In the genomic region with DNA sequence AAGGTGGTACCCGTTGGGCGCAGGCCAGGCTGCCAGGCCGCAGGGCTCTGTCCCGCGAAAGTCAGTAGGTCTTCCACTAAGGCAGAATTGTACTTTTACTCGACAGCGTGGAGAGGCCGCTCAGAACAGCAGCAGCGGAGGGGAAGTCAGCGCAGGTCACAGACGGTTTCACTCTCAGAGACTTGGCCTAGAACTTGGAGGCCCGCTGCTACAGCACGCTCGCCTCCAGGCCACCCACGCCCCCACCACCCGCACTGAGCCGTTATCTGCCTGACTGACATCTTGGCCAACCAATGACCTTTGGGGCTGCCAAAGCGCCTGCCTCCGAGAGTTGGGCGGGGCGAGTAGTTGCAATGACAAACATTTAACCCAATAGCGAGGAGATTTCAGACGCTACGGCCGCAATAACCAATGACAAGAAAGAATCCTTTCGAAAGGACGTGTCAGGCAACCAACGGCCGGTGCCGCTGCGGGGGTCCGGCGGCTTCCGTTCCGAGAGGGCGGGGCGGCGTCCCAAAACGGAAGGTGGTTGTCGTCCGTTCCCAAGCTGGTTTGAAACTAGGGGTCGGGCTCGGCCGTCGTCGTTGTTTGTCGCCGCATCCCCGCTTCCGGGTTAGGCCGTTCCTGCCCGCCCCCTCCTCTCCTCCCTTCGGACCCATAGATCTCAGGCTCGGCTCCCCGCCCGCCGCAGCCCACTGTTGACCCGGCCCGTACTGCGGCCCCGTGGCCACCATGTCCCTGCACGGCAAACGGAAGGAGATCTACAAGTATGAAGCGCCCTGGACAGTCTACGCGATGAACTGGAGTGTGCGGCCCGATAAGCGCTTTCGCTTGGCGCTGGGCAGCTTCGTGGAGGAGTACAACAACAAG, we compare ENCODE assay signal across 1 cellular context.
TF ChIP-seq lines count a peak whose summit lies in the region.

A gene with protein sequence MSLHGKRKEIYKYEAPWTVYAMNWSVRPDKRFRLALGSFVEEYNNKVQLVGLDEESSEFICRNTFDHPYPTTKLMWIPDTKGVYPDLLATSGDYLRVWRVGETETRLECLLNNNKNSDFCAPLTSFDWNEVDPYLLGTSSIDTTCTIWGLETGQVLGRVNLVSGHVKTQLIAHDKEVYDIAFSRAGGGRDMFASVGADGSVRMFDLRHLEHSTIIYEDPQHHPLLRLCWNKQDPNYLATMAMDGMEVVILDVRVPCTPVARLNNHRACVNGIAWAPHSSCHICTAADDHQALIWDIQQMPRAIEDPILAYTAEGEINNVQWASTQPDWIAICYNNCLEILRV (plus strand): TSS at position 532 of the 870 bp plus-strand sequence. CDS start 201 bp downstream, at position 733.

TF ChIP-seq in HepG2, 621 proteins besides CTCF, POLR2A, EP300 and RAD21 (continued from another document and continues in another):
- TF ChIP-seq, protein P1, sequence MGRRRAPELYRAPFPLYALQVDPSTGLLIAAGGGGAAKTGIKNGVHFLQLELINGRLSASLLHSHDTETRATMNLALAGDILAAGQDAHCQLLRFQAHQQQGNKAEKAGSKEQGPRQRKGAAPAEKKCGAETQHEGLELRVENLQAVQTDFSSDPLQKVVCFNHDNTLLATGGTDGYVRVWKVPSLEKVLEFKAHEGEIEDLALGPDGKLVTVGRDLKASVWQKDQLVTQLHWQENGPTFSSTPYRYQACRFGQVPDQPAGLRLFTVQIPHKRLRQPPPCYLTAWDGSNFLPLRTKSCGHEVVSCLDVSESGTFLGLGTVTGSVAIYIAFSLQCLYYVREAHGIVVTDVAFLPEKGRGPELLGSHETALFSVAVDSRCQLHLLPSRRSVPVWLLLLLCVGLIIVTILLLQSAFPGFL (CRISPR knock-in tag; IDR thresholded peaks at IDR 0.05), result peak; percentile 93; the same call in 1 of the 2 replicates
- TF ChIP-seq SMARCC2 (IDR thresholded peaks at IDR 0.05) (no peak), ZNF282 (IDR thresholded peaks at IDR 0.05; ENCODE audit: partially characterized antibody) (no peak), TOPORS (CRISPR knock-in tag; IDR thresholded peaks at IDR 0.05) (peak; percentile 77; the same call in 1 of the 2 replicates), SRF (IDR thresholded peaks at IDR 0.05; ENCODE audit: low read depth, low read length) (no peak; the same call in 1 of the 2 replicates), SYNCRIP (IDR thresholded peaks at IDR 0.05; ENCODE audit: insufficient read depth, low read depth, low read length) (no peak), ZNF224 (CRISPR knock-in tag; IDR thresholded peaks at IDR 0.05) (no peak; the same call in none of the 2 replicates), ZSCAN31 (CRISPR knock-in tag; IDR thresholded peaks at IDR 0.05; ENCODE audit: low read depth) (peak; percentile 94), ZNF788 (CRISPR knock-in tag; IDR thresholded peaks at IDR 0.05; ENCODE audit: borderline replicate concordance) (peak; percentile 80), SUZ12 (IDR thresholded peaks at IDR 0.05; ENCODE audit: low read depth, low read length) (no peak), U2AF2 (IDR thresholded peaks at IDR 0.05; ENCODE audit: low read depth, low read length) (no peak), DNMT3B (CRISPR knock-in tag; conservative IDR thresholded peaks at IDR 0.05) (no peak), MEIS2 (CRISPR knock-in tag; IDR thresholded peaks at IDR 0.05) (peak; percentile 71; the same call in 1 of the 2 replicates), RBAK (CRISPR knock-in tag; IDR thresholded peaks at IDR 0.05) (no peak; the same call in none of the 2 replicates), SKI (IDR thresholded peaks at IDR 0.05; ENCODE audit: partially characterized antibody) (peak; percentile 98), ZNF724P (CRISPR knock-in tag; IDR thresholded peaks at IDR 0.05; ENCODE audit: borderline replicate concordance) (peak; percentile 83; the same call in 1 of the 2 replicates), RBFOX2 (IDR thresholded peaks at IDR 0.05; ENCODE audit: low read depth, low read length) (peak; percentile 95), ZNF432 (CRISPR knock-in tag; IDR thresholded peaks at IDR 0.05; ENCODE audit: borderline replicate concordance) (no peak), ATF1 (CRISPR knock-in tag; IDR thresholded peaks at IDR 0.05) (peak; percentile 92), ZNF766 (CRISPR knock-in tag; IDR thresholded peaks at IDR 0.05; ENCODE audit: borderline replicate concordance) (peak; percentile 78; the same call in 1 of the 2 replicates), ZNF878 (CRISPR knock-in tag; IDR thresholded peaks at IDR 0.05) (peak; percentile 84; the same call in 1 of the 2 replicates), ZNF629 (CRISPR knock-in tag; conservative IDR thresholded peaks at IDR 0.05) (peak; percentile 38; the same call in 1 of the 2 replicates), RFXAP (CRISPR knock-in tag; IDR thresholded peaks at IDR 0.05; ENCODE audit: borderline replicate concordance) (peak; percentile 86), ZNF775 (CRISPR knock-in tag; IDR thresholded peaks at IDR 0.05; ENCODE audit: borderline replicate concordance) (no peak), ISX (CRISPR knock-in tag; conservative IDR thresholded peaks at IDR 0.05) (peak; percentile 92), ZC3H4 (CRISPR knock-in tag; IDR thresholded peaks at IDR 0.05; ENCODE audit: borderline replicate concordance) (peak; percentile 64; the same call in 1 of the 2 replicates), PCBP1 (IDR thresholded peaks at IDR 0.05; ENCODE audit: borderline replicate concordance, low read depth, low read length) (peak; percentile 89), SAFB2 (CRISPR knock-in tag; IDR thresholded peaks at IDR 0.05; ENCODE audit: borderline replicate concordance, low read depth) (peak; percentile 81), SCMH1 (CRISPR knock-in tag; IDR thresholded peaks at IDR 0.05; ENCODE audit: borderline replicate concordance) (no peak), SSRP1 (CRISPR knock-in tag; IDR thresholded peaks at IDR 0.05) (0 out of 2 replicates have a peak, but pooled peaks have one; percentile 9), TCF7L2 (IDR thresholded peaks at IDR 0.05; ENCODE audit: low read depth, low read length) (no peak), SRSF4 (IDR thresholded peaks at IDR 0.05; ENCODE audit: low read depth, low read length, poor library complexity, severe bottlenecking) (no peak), PLRG1 (conservative IDR thresholded peaks at IDR 0.05) (no peak), NFYC (CRISPR knock-in tag; IDR thresholded peaks at IDR 0.05) (peak; percentile 99), MTA3 (CRISPR knock-in tag; IDR thresholded peaks at IDR 0.05) (no peak), SIN3B (IDR thresholded peaks at IDR 0.05; ENCODE audit: low read length) (no peak; the same call in 1 of the 2 replicates), MED13 (CRISPR knock-in tag; IDR thresholded peaks at IDR 0.05) (peak; percentile 85; the same call in 1 of the 2 replicates)
- TF ChIP-seq, protein P2, sequence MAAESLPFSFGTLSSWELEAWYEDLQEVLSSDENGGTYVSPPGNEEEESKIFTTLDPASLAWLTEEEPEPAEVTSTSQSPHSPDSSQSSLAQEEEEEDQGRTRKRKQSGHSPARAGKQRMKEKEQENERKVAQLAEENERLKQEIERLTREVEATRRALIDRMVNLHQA (CRISPR knock-in tag; IDR thresholded peaks at IDR 0.05), result no peak
- TF ChIP-seq, protein P3, sequence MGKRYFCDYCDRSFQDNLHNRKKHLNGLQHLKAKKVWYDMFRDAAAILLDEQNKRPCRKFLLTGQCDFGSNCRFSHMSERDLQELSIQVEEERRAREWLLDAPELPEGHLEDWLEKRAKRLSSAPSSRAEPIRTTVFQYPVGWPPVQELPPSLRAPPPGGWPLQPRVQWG (CRISPR knock-in tag; IDR thresholded peaks at IDR 0.05; ENCODE audit: borderline replicate concordance, low read depth), result no peak
- TF ChIP-seq, protein P4, sequence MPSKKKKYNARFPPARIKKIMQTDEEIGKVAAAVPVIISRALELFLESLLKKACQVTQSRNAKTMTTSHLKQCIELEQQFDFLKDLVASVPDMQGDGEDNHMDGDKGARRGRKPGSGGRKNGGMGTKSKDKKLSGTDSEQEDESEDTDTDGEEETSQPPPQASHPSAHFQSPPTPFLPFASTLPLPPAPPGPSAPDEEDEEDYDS (CRISPR knock-in tag; IDR thresholded peaks at IDR 0.05), result peak; percentile 89
- TF ChIP-seq, protein P5, sequence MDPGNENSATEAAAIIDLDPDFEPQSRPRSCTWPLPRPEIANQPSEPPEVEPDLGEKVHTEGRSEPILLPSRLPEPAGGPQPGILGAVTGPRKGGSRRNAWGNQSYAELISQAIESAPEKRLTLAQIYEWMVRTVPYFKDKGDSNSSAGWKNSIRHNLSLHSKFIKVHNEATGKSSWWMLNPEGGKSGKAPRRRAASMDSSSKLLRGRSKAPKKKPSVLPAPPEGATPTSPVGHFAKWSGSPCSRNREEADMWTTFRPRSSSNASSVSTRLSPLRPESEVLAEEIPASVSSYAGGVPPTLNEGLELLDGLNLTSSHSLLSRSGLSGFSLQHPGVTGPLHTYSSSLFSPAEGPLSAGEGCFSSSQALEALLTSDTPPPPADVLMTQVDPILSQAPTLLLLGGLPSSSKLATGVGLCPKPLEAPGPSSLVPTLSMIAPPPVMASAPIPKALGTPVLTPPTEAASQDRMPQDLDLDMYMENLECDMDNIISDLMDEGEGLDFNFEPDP (CRISPR knock-in tag; conservative IDR thresholded peaks at IDR 0.05), result no peak
- TF ChIP-seq, protein P6, sequence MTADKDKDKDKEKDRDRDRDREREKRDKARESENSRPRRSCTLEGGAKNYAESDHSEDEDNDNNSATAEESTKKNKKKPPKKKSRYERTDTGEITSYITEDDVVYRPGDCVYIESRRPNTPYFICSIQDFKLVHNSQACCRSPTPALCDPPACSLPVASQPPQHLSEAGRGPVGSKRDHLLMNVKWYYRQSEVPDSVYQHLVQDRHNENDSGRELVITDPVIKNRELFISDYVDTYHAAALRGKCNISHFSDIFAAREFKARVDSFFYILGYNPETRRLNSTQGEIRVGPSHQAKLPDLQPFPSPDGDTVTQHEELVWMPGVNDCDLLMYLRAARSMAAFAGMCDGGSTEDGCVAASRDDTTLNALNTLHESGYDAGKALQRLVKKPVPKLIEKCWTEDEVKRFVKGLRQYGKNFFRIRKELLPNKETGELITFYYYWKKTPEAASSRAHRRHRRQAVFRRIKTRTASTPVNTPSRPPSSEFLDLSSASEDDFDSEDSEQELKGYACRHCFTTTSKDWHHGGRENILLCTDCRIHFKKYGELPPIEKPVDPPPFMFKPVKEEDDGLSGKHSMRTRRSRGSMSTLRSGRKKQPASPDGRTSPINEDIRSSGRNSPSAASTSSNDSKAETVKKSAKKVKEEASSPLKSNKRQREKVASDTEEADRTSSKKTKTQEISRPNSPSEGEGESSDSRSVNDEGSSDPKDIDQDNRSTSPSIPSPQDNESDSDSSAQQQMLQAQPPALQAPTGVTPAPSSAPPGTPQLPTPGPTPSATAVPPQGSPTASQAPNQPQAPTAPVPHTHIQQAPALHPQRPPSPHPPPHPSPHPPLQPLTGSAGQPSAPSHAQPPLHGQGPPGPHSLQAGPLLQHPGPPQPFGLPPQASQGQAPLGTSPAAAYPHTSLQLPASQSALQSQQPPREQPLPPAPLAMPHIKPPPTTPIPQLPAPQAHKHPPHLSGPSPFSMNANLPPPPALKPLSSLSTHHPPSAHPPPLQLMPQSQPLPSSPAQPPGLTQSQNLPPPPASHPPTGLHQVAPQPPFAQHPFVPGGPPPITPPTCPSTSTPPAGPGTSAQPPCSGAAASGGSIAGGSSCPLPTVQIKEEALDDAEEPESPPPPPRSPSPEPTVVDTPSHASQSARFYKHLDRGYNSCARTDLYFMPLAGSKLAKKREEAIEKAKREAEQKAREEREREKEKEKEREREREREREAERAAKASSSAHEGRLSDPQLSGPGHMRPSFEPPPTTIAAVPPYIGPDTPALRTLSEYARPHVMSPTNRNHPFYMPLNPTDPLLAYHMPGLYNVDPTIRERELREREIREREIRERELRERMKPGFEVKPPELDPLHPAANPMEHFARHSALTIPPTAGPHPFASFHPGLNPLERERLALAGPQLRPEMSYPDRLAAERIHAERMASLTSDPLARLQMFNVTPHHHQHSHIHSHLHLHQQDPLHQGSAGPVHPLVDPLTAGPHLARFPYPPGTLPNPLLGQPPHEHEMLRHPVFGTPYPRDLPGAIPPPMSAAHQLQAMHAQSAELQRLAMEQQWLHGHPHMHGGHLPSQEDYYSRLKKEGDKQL (CRISPR knock-in tag; IDR thresholded peaks at IDR 0.05; ENCODE audit: low read depth), result no peak
- TF ChIP-seq, protein P7, sequence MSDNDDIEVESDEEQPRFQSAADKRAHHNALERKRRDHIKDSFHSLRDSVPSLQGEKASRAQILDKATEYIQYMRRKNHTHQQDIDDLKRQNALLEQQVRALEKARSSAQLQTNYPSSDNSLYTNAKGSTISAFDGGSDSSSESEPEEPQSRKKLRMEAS (IDR thresholded peaks at IDR 0.05), result peak; percentile 84
- TF ChIP-seq, protein P8, sequence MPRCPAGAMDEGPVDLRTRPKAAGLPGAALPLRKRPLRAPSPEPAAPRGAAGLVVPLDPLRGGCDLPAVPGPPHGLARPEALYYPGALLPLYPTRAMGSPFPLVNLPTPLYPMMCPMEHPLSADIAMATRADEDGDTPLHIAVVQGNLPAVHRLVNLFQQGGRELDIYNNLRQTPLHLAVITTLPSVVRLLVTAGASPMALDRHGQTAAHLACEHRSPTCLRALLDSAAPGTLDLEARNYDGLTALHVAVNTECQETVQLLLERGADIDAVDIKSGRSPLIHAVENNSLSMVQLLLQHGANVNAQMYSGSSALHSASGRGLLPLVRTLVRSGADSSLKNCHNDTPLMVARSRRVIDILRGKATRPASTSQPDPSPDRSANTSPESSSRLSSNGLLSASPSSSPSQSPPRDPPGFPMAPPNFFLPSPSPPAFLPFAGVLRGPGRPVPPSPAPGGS (CRISPR knock-in tag; IDR thresholded peaks at IDR 0.05), result peak; percentile 10
- TF ChIP-seq, protein P9, sequence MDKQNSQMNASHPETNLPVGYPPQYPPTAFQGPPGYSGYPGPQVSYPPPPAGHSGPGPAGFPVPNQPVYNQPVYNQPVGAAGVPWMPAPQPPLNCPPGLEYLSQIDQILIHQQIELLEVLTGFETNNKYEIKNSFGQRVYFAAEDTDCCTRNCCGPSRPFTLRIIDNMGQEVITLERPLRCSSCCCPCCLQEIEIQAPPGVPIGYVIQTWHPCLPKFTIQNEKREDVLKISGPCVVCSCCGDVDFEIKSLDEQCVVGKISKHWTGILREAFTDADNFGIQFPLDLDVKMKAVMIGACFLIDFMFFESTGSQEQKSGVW (CRISPR knock-in tag; IDR thresholded peaks at IDR 0.05; ENCODE audit: borderline replicate concordance), result no peak
